ENCODE assay signal across 21 cellular contexts in genomic region chr11:61999141-61999975, GRCh38. TPM values are rescaled to one million over a fixed set of nuclear protein-coding genes. Genes with fewer than 3 reads are reported as not detected.
DNase-seq lines count a peak whose midpoint lies in the region; ATAC-seq and TF ChIP-seq lines count a peak whose summit lies in the region.
"Had no signal": no experiment of that assay in that cellular context is flagged by ENCODE, and none has a peak within 500 bp of the region (broad histone marks: within the 10 kb centered on the region; RNA-seq: fewer than 3 reads in every experiment).

No MANE protein-coding gene starts in this region.

- CTCF ChIA-PET in HCT116 (lab: Charles Lee) = no interaction called here
- CTCF ChIA-PET in activated CD4-positive, alpha-beta memory T cell treated with anti-CD3 and anti-CD28 coated beads for 36 hours (lab: Charles Lee) = interaction anchor here (2.1 kb wide), 1 partner anchor 82 kb away, joined by 9 read pairs; no protein-coding TSS in a partner anchor

- no peak overlapping the region for H3K4me3 ChIP-seq in AG10803 (ENCODE audit: low read length)
- no peak overlapping the region for H3K4me3 ChIP-seq in HCT116 (replicated peaks in 1 of 2; ENCODE audit: low read depth in 1 of 2, low read length in 2 of 2)
- H3K4me3 ChIP-seq: BLaER1, cardiac muscle cell, lung, spleen had no signal

- no peaks in the 10 kb centered on the region; a peak in 1 of 4 replicates for H3K4me1 ChIP-seq in HCT116 (ENCODE audit: control insufficient read depth in 1 of 2, insufficient read depth in 2 of 2, low read length in 2 of 2)

- H3K27ac ChIP-seq in HCT116 (ENCODE audit: low read depth, low read length) = peak overlapping the region; percentile 11; the same call in 1 of the 2 replicates
- H3K27ac ChIP-seq: BLaER1, cardiac muscle cell had no signal

- H2AFZ ChIP-seq in HCT116 (ENCODE audit: low read depth, low read length, poor library complexity, severe bottlenecking) = no peak overlapping the region

- intact Hi-C loops in HCT116 (cut with micrococcal nuclease) = no loop called here
- intact Hi-C loops in activated CD4-positive, alpha-beta memory T cell treated with anti-CD3 and anti-CD28 coated beads for 36 hours (cut with micrococcal nuclease) = no loop called here

- DNase-seq in AG10803 (ENCODE audit: low read depth) = peak; percentile 26
- DNase-seq in HCT116 (ENCODE audit: low read depth, low spot score) = no peak
- peak; percentile 34 for DNase-seq in amniotic epithelial cell (ENCODE audit: low read depth)
- DNase-seq in iris pigment epithelial cell (ENCODE audit: low read depth) = peak; percentile 47
- DNase-seq in progenitor cell of endocrine pancreas (ENCODE audit: low spot score, unreplicated experiment) = no peak
- DNase-seq in NCI-H446 (lab: John Stamatoyannopoulos, UW) = no peak
- DNase-seq in activated CD4-positive, alpha-beta memory T cell treated with anti-CD3 and anti-CD28 coated beads for 36 hours = no peak
- DNase-seq: activated CD8-positive, alpha-beta memory T cell treated with anti-CD3 and anti-CD28 coated beads, Interleukin-2, amount 50 U/mL, for 48 hours; DMS79; immature natural killer cell; NCI-H1694; NCI-H524; occipital lobe; spleen; SW 1271 had no signal

- no peak overlapping the region for H3K27ac Mint-ChIP-seq in progenitor cell of endocrine pancreas
- H3K27ac Mint-ChIP-seq in activated CD4-positive, alpha-beta memory T cell treated with anti-CD3 and anti-CD28 coated beads for 36 hours = no peak overlapping the region
- H3K27ac Mint-ChIP-seq: activated naive CD4-positive, alpha-beta T cell treated with anti-CD3 and anti-CD28 coated beads, Interleukin-2, amount 50 U/mL, for 24 hours had no signal

- H3K9me3 Mint-ChIP-seq in progenitor cell of endocrine pancreas (ENCODE audit: low read depth) = peaks cover 11% of the 10 kb centered on the region
- peaks cover 13% of the 10 kb centered on the region for H3K9me3 Mint-ChIP-seq in activated CD4-positive, alpha-beta memory T cell treated with anti-CD3 and anti-CD28 coated beads for 36 hours
- H3K9me3 Mint-ChIP-seq: activated naive CD4-positive, alpha-beta T cell treated with anti-CD3 and anti-CD28 coated beads, Interleukin-2, amount 50 U/mL, for 24 hours had no signal

- H4K20me1 ChIP-seq in HCT116 (ENCODE audit: insufficient read depth) = no peaks in the 10 kb centered on the region
- H4K20me1 ChIP-seq: BLaER1 had no signal

- peaks cover 10% of the 10 kb centered on the region for H3K36me3 Mint-ChIP-seq in progenitor cell of endocrine pancreas (ENCODE audit: insufficient read depth)
- peaks cover 18% of the 10 kb centered on the region for H3K36me3 Mint-ChIP-seq in activated CD4-positive, alpha-beta memory T cell treated with anti-CD3 and anti-CD28 coated beads for 36 hours

- no peaks in the 10 kb centered on the region for H3K27me3 ChIP-seq in HCT116 (ENCODE audit: insufficient read depth, low read length)
- H3K27me3 ChIP-seq: BLaER1, cardiac muscle cell, spleen had no signal

- no peaks in the 10 kb centered on the region for H3K9me2 ChIP-seq in HCT116 (ENCODE audit: insufficient read depth)

- ATAC-seq in HCT116 (no peak), GM18505 (IDR thresholded peaks at IDR 0.05; ENCODE audit: unreplicated experiment) (no peak)
- ATAC-seq: Panc1 had no signal

- RAD21 ChIA-PET in HCT116 (lab: Charles Lee; ENCODE audit: low non-redundant PET in 1 of 2, low total read pairs in 2 of 2, uncharacterized antibody in 2 of 2, unreplicated experiment in 2 of 2) = no interaction called here

- no peak overlapping the region for H3K4me3 Mint-ChIP-seq in progenitor cell of endocrine pancreas (ENCODE audit: low read depth)
- no peak overlapping the region for H3K4me3 Mint-ChIP-seq in activated CD4-positive, alpha-beta memory T cell treated with anti-CD3 and anti-CD28 coated beads for 36 hours
- H3K4me3 Mint-ChIP-seq: activated naive CD4-positive, alpha-beta T cell treated with anti-CD3 and anti-CD28 coated beads, Interleukin-2, amount 50 U/mL, for 24 hours; immature natural killer cell had no signal

- H3K9me3 ChIP-seq in HCT116 (ENCODE audit: control insufficient read depth in 1 of 2, insufficient read depth in 1 of 2, low read depth in 1 of 2, low read length in 2 of 2) = peaks cover 0 to 7% of the 10 kb centered on the region in 2 experiments; a peak in 1 of 4 replicates

- H3K27me3 Mint-ChIP-seq in progenitor cell of endocrine pancreas = no peaks in the 10 kb centered on the region
- H3K27me3 Mint-ChIP-seq in activated CD4-positive, alpha-beta memory T cell treated with anti-CD3 and anti-CD28 coated beads for 36 hours = no peaks in the 10 kb centered on the region
- H3K27me3 Mint-ChIP-seq: activated naive CD4-positive, alpha-beta T cell treated with anti-CD3 and anti-CD28 coated beads, Interleukin-2, amount 50 U/mL, for 24 hours had no signal

- H3K4me2 ChIP-seq in HCT116 (ENCODE audit: low read length) = no peak overlapping the region
- H3K4me2 ChIP-seq: BLaER1 had no signal

- TF ChIP-seq CTCF in AG10803 (conservative IDR thresholded peaks at IDR 0.05; ENCODE audit: low read length) = no peak
- TF ChIP-seq CTCF in HCT116 (IDR thresholded peaks at IDR 0.05 in 2 of 3, conservative IDR thresholded peaks at IDR 0.05 in 1 of 3; ENCODE audit: borderline replicate concordance in 1 of 3, insufficient read depth in 1 of 3, low read depth in 2 of 3, low read length in 2 of 3) = no peak
- TF ChIP-seq CTCF in progenitor cell of endocrine pancreas (IDR thresholded peaks at IDR 0.05; ENCODE audit: unreplicated experiment) = no peak

- POLR2A ChIA-PET in HCT116 (lab: Charles Lee) = interaction anchor here (0.7 kb wide), 1 partner anchor 36 kb away, joined by 3 read pairs; no protein-coding TSS in a partner anchor
- POLR2A ChIA-PET in activated CD4-positive, alpha-beta memory T cell treated with anti-CD3 and anti-CD28 coated beads for 36 hours (lab: Charles Lee) = no interaction called here

- TF ChIP-seq RAD21 in HCT116 (IDR thresholded peaks at IDR 0.05; ENCODE audit: low read depth) = no peak

- no peaks in the 10 kb centered on the region for H3K36me3 ChIP-seq in HCT116 (ENCODE audit: control insufficient read depth in 1 of 2, insufficient read depth in 2 of 2, low read length in 2 of 2)
- H3K36me3 ChIP-seq: BLaER1, cardiac muscle cell, spleen had no signal

- peaks cover 18% of the 10 kb centered on the region for H3K4me1 Mint-ChIP-seq in progenitor cell of endocrine pancreas (ENCODE audit: low read depth)
- H3K4me1 Mint-ChIP-seq in activated CD4-positive, alpha-beta memory T cell treated with anti-CD3 and anti-CD28 coated beads for 36 hours (ENCODE audit: low read depth) = no peaks in the 10 kb centered on the region
- H3K4me1 Mint-ChIP-seq: activated naive CD4-positive, alpha-beta T cell treated with anti-CD3 and anti-CD28 coated beads, Interleukin-2, amount 50 U/mL, for 24 hours; immature natural killer cell had no signal

- no peak overlapping the region for H3K9ac ChIP-seq in HCT116 (ENCODE audit: low read length)
- H3K9ac ChIP-seq: BLaER1 had no signal

- no TSS peak for BruUV-seq in HCT116 (replicated peaks; lab: Mats Ljungman, UMichigan)

- H3K79me2 ChIP-seq in HCT116 (ENCODE audit: insufficient read depth, low read length) = no peaks in the 10 kb centered on the region

- TF ChIP-seq POLR2A in HCT116 (IDR thresholded peaks at IDR 0.05; ENCODE audit: borderline replicate concordance, extremely low read depth, insufficient read depth, insufficient read length) (no peak), GM18505 (IDR thresholded peaks at IDR 0.05; ENCODE audit: borderline replicate concordance, extremely low read depth, insufficient read depth, insufficient read length) (no peak)

TF ChIP-seq in HCT116, 20 proteins besides CTCF, POLR2A, EP300 and RAD21 (continues in another document):
- TF ChIP-seq YY1 (IDR thresholded peaks at IDR 0.05; ENCODE audit: extremely low read depth, insufficient replicate concordance, low read depth, low read length) (no peak), JUND (IDR thresholded peaks at IDR 0.05) (no peak), TCF7L2 (IDR thresholded peaks at IDR 0.05; ENCODE audit: borderline replicate concordance, extremely low read depth, insufficient read depth, insufficient read length) (no peak), EZH2 (IDR thresholded peaks at IDR 0.05) (no peak), ZFX (IDR thresholded peaks at IDR 0.05) (no peak), ZBTB33 (IDR thresholded peaks at IDR 0.05; ENCODE audit: extremely low read depth, insufficient replicate concordance, low read length) (no peak), FOSL1 (IDR thresholded peaks at IDR 0.05; ENCODE audit: low read depth) (no peak), CEBPB (IDR thresholded peaks at IDR 0.05; ENCODE audit: low read depth) (peak; percentile 41; the same call in 1 of the 2 replicates), POLR2AphosphoS5 (IDR thresholded peaks at IDR 0.05; ENCODE audit: low read depth, low read length) (no peak), ELF1 (IDR thresholded peaks at IDR 0.05; ENCODE audit: borderline replicate concordance, low read depth) (no peak), SIN3A (IDR thresholded peaks at IDR 0.05; ENCODE audit: low read depth) (no peak), ATF3 (IDR thresholded peaks at IDR 0.05) (no peak)

RNA-seq across cellular contexts. Expression of gene FTH1, which starts 31.9 kb away (rescaled TPM):
- total RNA-seq in HCT116 (2021; ENCODE audit: unreplicated experiment) (3,345 TPM), progenitor cell of endocrine pancreas (1,669 and 1,699 TPM in 2 replicates)
- 4,227 and 4,920 TPM in 2 replicates for polyA plus RNA-seq in HCT116 (2012)
- 100 to 1,000 TPM; 915 to 922 TPM for total RNA-seq in activated CD4-positive, alpha-beta memory T cell treated with anti-CD3 and anti-CD28 coated beads for 36 hours

RNA-seq across cellular contexts. Expression of gene BEST1, which starts 49.2 kb away (rescaled TPM):
- total RNA-seq in HCT116 (2021; ENCODE audit: unreplicated experiment) (2.3 TPM), progenitor cell of endocrine pancreas (0.34 and 0.44 TPM in 2 replicates)
- polyA plus RNA-seq in HCT116 (2012) = 5.8 and 7.7 TPM in 2 replicates
- under 1 TPM; 0.41 to 0.48 TPM for total RNA-seq in activated CD4-positive, alpha-beta memory T cell treated with anti-CD3 and anti-CD28 coated beads for 36 hours

Comparison
In these comparisons a context has a peak if more than half of its experiments do, and no peak if none do; other contexts are left out.
1. DNase-seq: peak in AG10803 (single experiment), amniotic epithelial cell (single experiment) and iris pigment epithelial cell (single experiment); none in HCT116 (single experiment), progenitor cell of endocrine pancreas (single experiment), NCI-H446 (0 of 2) and activated CD4-positive, alpha-beta memory T cell treated with anti-CD3 and anti-CD28 coated beads for 36 hours (single experiment).